In the genomic region with DNA sequence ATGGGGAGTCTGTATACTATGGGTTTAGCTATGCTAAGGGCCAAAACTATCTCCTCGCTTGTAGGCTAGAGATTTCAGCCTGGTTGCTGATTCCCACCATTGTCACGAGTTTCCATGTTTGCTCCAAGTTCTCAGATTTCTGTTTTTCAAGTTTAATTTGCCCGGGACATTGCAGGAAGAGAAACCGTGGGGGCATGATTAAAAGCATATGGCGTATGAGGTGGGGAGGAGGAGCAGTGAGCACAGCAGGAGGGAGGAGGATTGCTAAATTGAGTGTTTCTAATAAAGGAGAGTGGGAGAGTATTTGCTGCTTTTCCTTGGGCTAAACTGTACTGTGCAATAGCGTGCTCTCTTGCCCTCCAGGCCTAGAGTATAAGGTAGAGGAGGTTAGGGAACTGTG, we compare ENCODE assay signal across 21 cellular contexts.
A peak's percentile ranks its signal among the peaks of the same experiment; 100 is the strongest.
DNase-seq lines count a peak whose midpoint lies in the region; ATAC-seq and TF ChIP-seq lines count a peak whose summit lies in the region.
"Had no signal": no experiment of that assay in that cellular context is flagged by ENCODE, and none has a peak within 500 bp of the region (broad histone marks: within the 10 kb centered on the region; RNA-seq: fewer than 3 reads in every experiment).

No MANE protein-coding gene starts in this region.

- H3K27me3 ChIP-seq in adipocyte (replicated peaks; ENCODE audit: control insufficient read depth, insufficient read depth, low read length) (no peaks in the 10 kb centered on the region), vagina (no peaks in the 10 kb centered on the region), esophagus muscularis mucosa (no peaks in the 10 kb centered on the region)
- H3K27me3 ChIP-seq: testis had no signal

- intact Hi-C loops in vagina (cut with DNase I) (no loop called here), esophagus muscularis mucosa (cut with DNase I) (no loop called here)

- no peak for TF ChIP-seq CTCF in foreskin fibroblast (IDR thresholded peaks at IDR 0.05; ENCODE audit: low read depth, low read length)
- no peak for TF ChIP-seq CTCF in vagina (IDR thresholded peaks at IDR 0.05)
- TF ChIP-seq CTCF in esophagus muscularis mucosa (IDR thresholded peaks at IDR 0.05), result no peak

- DNase-seq in GM04503 (ENCODE audit: low read depth) (peak; percentile 14), adipocyte (ENCODE audit: low read depth) (peak; percentile 91), foreskin fibroblast (peak; percentile 75 to 87), vagina (ENCODE audit: extremely low spot score in 2 of 2) (peak in 1 of 2 donors; percentile 83), esophagus muscularis mucosa (ENCODE audit: extremely low spot score) (no peak), RPMI8226 (no peak)
- DNase-seq: activated CD4-positive, alpha-beta T cell treated with anti-CD3 and anti-CD28 coated beads for 48 hours; activated CD8-positive, alpha-beta memory T cell treated with anti-CD3 and anti-CD28 coated beads for 24 hours; activated effector memory CD4-positive, alpha-beta T cell treated with anti-CD3 and anti-CD28 coated beads, Interleukin-2, amount 50 U/mL, for 16 hours; DMS153; HFFc6; hypothalamus; Karpas-422; NCI-H1436 treated with DMSO at 0.1 percent for 48 hours; NCI-H2107; NCI-H446 treated with DMSO at 0.1 percent for 48 hours; stimulated activated naive CD4-positive, alpha-beta T cell treated with Interleukin-2 at 50 U/mL for 16 hours; testis had no signal

- ATAC-seq in GM18502 (IDR thresholded peaks at IDR 0.05; ENCODE audit: poor library complexity, unreplicated experiment), result no peak
- ATAC-seq: left lobe of liver had no signal

- TF ChIP-seq POLR2A in vagina (IDR thresholded peaks at IDR 0.05) (no peak), esophagus muscularis mucosa (IDR thresholded peaks at IDR 0.05; ENCODE audit: low read depth) (no peak)

- H3K9ac ChIP-seq in adipocyte (ENCODE audit: low read length), result no peak overlapping the region

- H3K4me1 ChIP-seq in adipocyte (ENCODE audit: control insufficient read depth, insufficient read depth, low read length) (no peaks in the 10 kb centered on the region), vagina (no peaks in the 10 kb centered on the region), esophagus muscularis mucosa (no peaks in the 10 kb centered on the region)
- H3K4me1 ChIP-seq: testis had no signal

- 86% methylated on average over 6 of the region's 6 CpGs for WGBS in esophagus muscularis mucosa

- H3K4me3 ChIP-seq in adipocyte (ENCODE audit: low read length), result no peak overlapping the region
- no peak overlapping the region for H3K4me3 ChIP-seq in foreskin fibroblast (ENCODE audit: low read depth in 1 of 2, low read length in 2 of 2)
- H3K4me3 ChIP-seq in vagina, result no peak overlapping the region
- H3K4me3 ChIP-seq in esophagus muscularis mucosa, result no peak overlapping the region
- H3K4me3 ChIP-seq: testis had no signal

- TF ChIP-seq EP300 in esophagus muscularis mucosa (IDR thresholded peaks at IDR 0.05), result no peak

- no peaks in the 10 kb centered on the region for H3K9me3 ChIP-seq in adipocyte (ENCODE audit: control insufficient read depth, low read length)
- H3K9me3 ChIP-seq in vagina, result no peaks in the 10 kb centered on the region
- no peaks in the 10 kb centered on the region for H3K9me3 ChIP-seq in esophagus muscularis mucosa
- H3K9me3 ChIP-seq: testis had no signal

- H3K36me3 ChIP-seq in adipocyte (ENCODE audit: control insufficient read depth, insufficient read depth, low read length, severe bottlenecking), result no peaks in the 10 kb centered on the region
- no peaks in the 10 kb centered on the region for H3K36me3 ChIP-seq in vagina
- H3K36me3 ChIP-seq in esophagus muscularis mucosa, result no peaks in the 10 kb centered on the region

- H3K27ac ChIP-seq in vagina (peak overlapping the region; percentile 25), esophagus muscularis mucosa (replicated peaks in 1 of 4) (no peak overlapping the region)
- H3K27ac ChIP-seq: testis, VCaP had no signal

Comparison
In these comparisons a context has a peak if more than half of its experiments do, and no peak if none do; other contexts are left out.
1. DNase-seq: peak in GM04503 (single experiment), adipocyte (single experiment) and foreskin fibroblast (2 of 2); none in esophagus muscularis mucosa (single experiment) and RPMI8226 (single experiment).